In genomic region chr6:79631800-79632172, GRCh38 we compare ENCODE assay signal across 9 cellular contexts. TPM values are rescaled to one million over a fixed set of nuclear protein-coding genes. Genes with fewer than 3 reads are reported as not detected.
DNase-seq lines count a peak whose midpoint lies in the region; ATAC-seq and TF ChIP-seq lines count a peak whose summit lies in the region.
"Had no signal": no experiment of that assay in that cellular context is flagged by ENCODE, and none has a peak within 500 bp of the region (broad histone marks: within the 10 kb centered on the region; RNA-seq: fewer than 3 reads in every experiment).

No MANE protein-coding gene starts in this region.

- H3K4me3 Mint-ChIP-seq in activated T-helper 17 cell treated with anti-CD3 and anti-CD28 coated beads, Interleukin-2, amount 50 U/mL, for 72 hours = peak overlapping the region; percentile 79
- peak overlapping the region; percentile 68 for H3K4me3 Mint-ChIP-seq in stimulated activated memory B cell treated with anti-CD40 and anti-IgM and Interleukin-4, amounts not matched to agents 10 μg/mL and 1 μg/mL and 100 μg/mL, for 72 hours

- no peaks in the 10 kb centered on the region for H3K9me3 Mint-ChIP-seq in activated T-helper 17 cell treated with anti-CD3 and anti-CD28 coated beads, Interleukin-2, amount 50 U/mL, for 72 hours
- no peaks in the 10 kb centered on the region for H3K9me3 Mint-ChIP-seq in stimulated activated memory B cell treated with anti-CD40 and anti-IgM and Interleukin-4, amounts not matched to agents 10 μg/mL and 1 μg/mL and 100 μg/mL, for 72 hours

- DNase-seq in NCI-H146 (lab: John Stamatoyannopoulos, UW) (peak; percentile 57), NCI-H146 treated with DMSO at 0.1 percent for 48 hours (lab: John Stamatoyannopoulos, UW; ENCODE audit: unreplicated experiment) (no peak), GM13976 (ENCODE audit: low spot score) (no peak)

- TF ChIP-seq CTCF in GM13976 (IDR thresholded peaks at IDR 0.05; ENCODE audit: borderline replicate concordance, control extremely low read depth, extremely low read depth, insufficient read depth, missing control alignments) = no peak

- no peak for ATAC-seq in activated T-helper 17 cell treated with anti-CD3 and anti-CD28 coated beads, Interleukin-2, amount 50 U/mL, for 72 hours (replicated peaks)
- no peak for ATAC-seq in stimulated activated memory B cell treated with anti-CD40 and anti-IgM and Interleukin-4, amounts not matched to agents 10 μg/mL and 1 μg/mL and 100 μg/mL, for 72 hours
- no peak for ATAC-seq in GM18519 (IDR thresholded peaks at IDR 0.05; ENCODE audit: low FRiP score, unreplicated experiment)
- no peak for ATAC-seq in HG02870 (IDR thresholded peaks at IDR 0.05; ENCODE audit: unreplicated experiment)

- in situ Hi-C loops in GM13976 (cut with MboI; ENCODE audit: low sequenced_read_pairs, unreplicated experiment) = no loop called here

- no peak overlapping the region for H3K27ac Mint-ChIP-seq in activated T-helper 17 cell treated with anti-CD3 and anti-CD28 coated beads, Interleukin-2, amount 50 U/mL, for 72 hours
- H3K27ac Mint-ChIP-seq in stimulated activated memory B cell treated with anti-CD40 and anti-IgM and Interleukin-4, amounts not matched to agents 10 μg/mL and 1 μg/mL and 100 μg/mL, for 72 hours = no peak overlapping the region

- peak overlapping the region; percentile 82 for H3K4me3 ChIP-seq in iPS-11a (ENCODE audit: low read depth, low read length)
- H3K4me3 ChIP-seq: BLaER1 had no signal

- no peaks in the 10 kb centered on the region for H3K36me3 Mint-ChIP-seq in activated T-helper 17 cell treated with anti-CD3 and anti-CD28 coated beads, Interleukin-2, amount 50 U/mL, for 72 hours (ENCODE audit: low read depth)
- H3K36me3 Mint-ChIP-seq in stimulated activated memory B cell treated with anti-CD40 and anti-IgM and Interleukin-4, amounts not matched to agents 10 μg/mL and 1 μg/mL and 100 μg/mL, for 72 hours = no peaks in the 10 kb centered on the region

- H3K4me1 Mint-ChIP-seq in activated T-helper 17 cell treated with anti-CD3 and anti-CD28 coated beads, Interleukin-2, amount 50 U/mL, for 72 hours = peaks cover 4% of the 10 kb centered on the region
- H3K4me1 Mint-ChIP-seq in stimulated activated memory B cell treated with anti-CD40 and anti-IgM and Interleukin-4, amounts not matched to agents 10 μg/mL and 1 μg/mL and 100 μg/mL, for 72 hours = peaks cover 14% of the 10 kb centered on the region

- peaks cover 59% of the 10 kb centered on the region for H3K27me3 Mint-ChIP-seq in activated T-helper 17 cell treated with anti-CD3 and anti-CD28 coated beads, Interleukin-2, amount 50 U/mL, for 72 hours
- H3K27me3 Mint-ChIP-seq in stimulated activated memory B cell treated with anti-CD40 and anti-IgM and Interleukin-4, amounts not matched to agents 10 μg/mL and 1 μg/mL and 100 μg/mL, for 72 hours = peaks cover 64% of the 10 kb centered on the region

RNA-seq across cellular contexts. Expression of gene SH3BGRL2, which starts 0.7 kb away (rescaled TPM):
- total RNA-seq in activated T-helper 17 cell treated with anti-CD3 and anti-CD28 coated beads, Interleukin-2, amount 50 U/mL, for 72 hours = under 1 TPM; 0.06 to 0.24 TPM
